Comparison of ENCODE assay signal across 12 cellular contexts in genomic region chr20:9966966-9967365, GRCh38.
A peak's percentile ranks its signal among the peaks of the same experiment; 100 is the strongest.
DNase-seq lines count a peak whose midpoint lies in the region; ATAC-seq, FAIRE-seq and TF ChIP-seq lines count a peak whose summit lies in the region.
"Had no signal": no experiment of that assay in that cellular context is flagged by ENCODE, and none has a peak within 500 bp of the region (broad histone marks: within the 10 kb centered on the region; RNA-seq: fewer than 3 reads in every experiment).

No MANE protein-coding gene starts in this region.

- no peaks in the 10 kb centered on the region for H3K4me1 Mint-ChIP-seq in activated naive CD4-positive, alpha-beta T cell treated with anti-CD3 and anti-CD28 coated beads, Interleukin-2, amount 10 ng/mL, durations not matched to agents 7 days and 5 days

- H3K27ac Mint-ChIP-seq in activated naive CD4-positive, alpha-beta T cell treated with anti-CD3 and anti-CD28 coated beads, Interleukin-2, amount 10 ng/mL, durations not matched to agents 7 days and 5 days, result no peak overlapping the region
- H3K27ac Mint-ChIP-seq: stimulated activated naive CD8-positive, alpha-beta T cell treated with anti-CD3 and anti-CD28 coated beads, Interleukin-15, Interleukin-2, amounts not matched to agents 100 ng/mL and 50 ng/mL, for 24 hours had no signal

- DNase-seq in CD1c-positive myeloid dendritic cell (ENCODE audit: extremely low spot score) (peak; percentile 12), HuH-7.5 (ENCODE audit: low spot score) (peak; percentile 42), WERI-Rb-1 (no peak), NCI-H524 treated with DMSO at 0.1 percent for 48 hours (lab: John Stamatoyannopoulos, UW) (no peak), spleen (no peak)
- no peak for DNase-seq in activated naive CD4-positive, alpha-beta T cell treated with anti-CD3 and anti-CD28 coated beads, Interleukin-2, amount 10 ng/mL, durations not matched to agents 7 days and 5 days
- DNase-seq: erythroblast, NCI-H510A, psoas muscle had no signal

- H3K27me3 Mint-ChIP-seq in activated naive CD4-positive, alpha-beta T cell treated with anti-CD3 and anti-CD28 coated beads, Interleukin-2, amount 10 ng/mL, durations not matched to agents 7 days and 5 days, result peaks cover 7% of the 10 kb centered on the region

- CTCF ChIA-PET in activated naive CD4-positive, alpha-beta T cell treated with anti-CD3 and anti-CD28 coated beads, Interleukin-2, amount 10 ng/mL, durations not matched to agents 7 days and 5 days (lab: Charles Lee), result interaction anchor here (1.5 kb wide), 1 partner anchor 458 kb away, joined by 3 read pairs; no protein-coding TSS in a partner anchor

- TF ChIP-seq POLR2A in spleen (IDR thresholded peaks at IDR 0.05), result no peak

- TF ChIP-seq CTCF in WERI-Rb-1 (IDR thresholded peaks at IDR 0.05; ENCODE audit: low read depth, low read length) (peak; percentile 51), spleen (IDR thresholded peaks at IDR 0.05 in 8 of 11, conservative IDR thresholded peaks at IDR 0.05 in 3 of 11) (no peak)

- no peaks in the 10 kb centered on the region for H3K4me1 ChIP-seq in spleen
- H3K4me1 ChIP-seq: psoas muscle had no signal

- peak; percentile 61 for FAIRE-seq in islet of Langerhans (lab: Jason Lieb, UNC)

- H3K9me3 Mint-ChIP-seq in activated naive CD4-positive, alpha-beta T cell treated with anti-CD3 and anti-CD28 coated beads, Interleukin-2, amount 10 ng/mL, durations not matched to agents 7 days and 5 days, result no peaks in the 10 kb centered on the region
- H3K9me3 Mint-ChIP-seq: stimulated activated naive CD8-positive, alpha-beta T cell treated with anti-CD3 and anti-CD28 coated beads, Interleukin-15, Interleukin-2, amounts not matched to agents 100 ng/mL and 50 ng/mL, for 24 hours had no signal

- H3K4me3 ChIP-seq in WERI-Rb-1 (ENCODE audit: low read depth, low read length) (no peak overlapping the region), spleen (no peak overlapping the region)
- H3K4me3 ChIP-seq: psoas muscle had no signal

- H3K4me3 Mint-ChIP-seq in activated naive CD4-positive, alpha-beta T cell treated with anti-CD3 and anti-CD28 coated beads, Interleukin-2, amount 10 ng/mL, durations not matched to agents 7 days and 5 days, result no peak overlapping the region
- H3K4me3 Mint-ChIP-seq: stimulated activated naive CD8-positive, alpha-beta T cell treated with anti-CD3 and anti-CD28 coated beads, Interleukin-15, Interleukin-2, amounts not matched to agents 100 ng/mL and 50 ng/mL, for 24 hours had no signal

- no peak for ATAC-seq in GM19397 (IDR thresholded peaks at IDR 0.05; ENCODE audit: unreplicated experiment)
- ATAC-seq: psoas muscle had no signal

- H3K27me3 ChIP-seq in WERI-Rb-1 (ENCODE audit: insufficient read depth, low read depth, severe bottlenecking) (no peaks in the 10 kb centered on the region), spleen (replicated peaks in 1 of 7) (peaks cover 0 to 30% (median 0%) of the 10 kb centered on the region in 7 donors)

- H3K9me3 ChIP-seq in WERI-Rb-1 (ENCODE audit: severe bottlenecking), result no peaks in the 10 kb centered on the region
- H3K9me3 ChIP-seq in spleen, result no peaks in the 10 kb centered on the region
- H3K9me3 ChIP-seq: psoas muscle had no signal

- H3K36me3 ChIP-seq in WERI-Rb-1 (no peaks in the 10 kb centered on the region), spleen (no peaks in the 10 kb centered on the region)

- intact Hi-C loops in spleen (cut with DNase I; ENCODE audit: low total_unique reads), result no loop called here

- WGBS in spleen, 5 donors, result 45 to 60% (median 52%) methylated on average over 7 of the region's 7 CpGs

- H3K27ac ChIP-seq in WERI-Rb-1, result no peak overlapping the region
- H3K27ac ChIP-seq in spleen, result no peak overlapping the region
- H3K27ac ChIP-seq: psoas muscle had no signal

- no peaks in the 10 kb centered on the region for H3K36me3 Mint-ChIP-seq in activated naive CD4-positive, alpha-beta T cell treated with anti-CD3 and anti-CD28 coated beads, Interleukin-2, amount 10 ng/mL, durations not matched to agents 7 days and 5 days

Comparison
In these comparisons a context has a peak if more than half of its experiments do, and no peak if none do; other contexts are left out.
1. DNase-seq: peak in CD1c-positive myeloid dendritic cell (single experiment) and HuH-7.5 (single experiment); none in WERI-Rb-1 (single experiment), NCI-H524 treated with DMSO at 0.1 percent for 48 hours (single experiment), spleen (single experiment) and activated naive CD4-positive, alpha-beta T cell treated with anti-CD3 and anti-CD28 coated beads, Interleukin-2, amount 10 ng/mL, durations not matched to agents 7 days and 5 days (single experiment).